In genomic region chr16:53891409-53892139, GRCh38 we compare ENCODE assay signal across 10 cellular contexts.
"Had no signal": no experiment of that assay in that cellular context is flagged by ENCODE, and none has a peak within 500 bp of the region (broad histone marks: within the 10 kb centered on the region; RNA-seq: fewer than 3 reads in every experiment).

No MANE protein-coding gene starts in this region.

- H3K4me1 Mint-ChIP-seq: central memory CD8-positive, alpha-beta T cell had no signal

- H3K27me3 Mint-ChIP-seq: central memory CD8-positive, alpha-beta T cell; effector memory CD8-positive, alpha-beta T cell had no signal

- H3K9me3 ChIP-seq: adrenal gland, body of pancreas, gastrocnemius medialis, left lung, sigmoid colon had no signal

- H3K9me3 Mint-ChIP-seq: nephron progenitor cell had no signal

- H3K27ac Mint-ChIP-seq: effector memory CD8-positive, alpha-beta T cell; nephron progenitor cell had no signal

- H3K4me3 Mint-ChIP-seq: central memory CD8-positive, alpha-beta T cell; effector memory CD8-positive, alpha-beta T cell; nephron progenitor cell had no signal

- H3K27me3 ChIP-seq: adrenal gland, body of pancreas, gastrocnemius medialis, left lung, sigmoid colon had no signal

- DNase-seq: activated CD4-positive, CD25-positive, alpha-beta regulatory T cell treated with anti-CD3 and anti-CD28 coated beads, Interleukin-2, amount 50 U/mL, for 72 hours; activated T-cell treated with anti-CD3 and anti-CD28 coated beads, Interleukin-2, amount 50 U/mL, for 1 hour; gastrocnemius medialis; left lung; sigmoid colon had no signal

- H3K4me3 ChIP-seq: adrenal gland, body of pancreas, gastrocnemius medialis, left lung, sigmoid colon had no signal

- H3K27ac ChIP-seq: adrenal gland, body of pancreas, gastrocnemius medialis, left lung, sigmoid colon had no signal
